12 cellular contexts compared by ENCODE assay signal in the genomic region with DNA sequence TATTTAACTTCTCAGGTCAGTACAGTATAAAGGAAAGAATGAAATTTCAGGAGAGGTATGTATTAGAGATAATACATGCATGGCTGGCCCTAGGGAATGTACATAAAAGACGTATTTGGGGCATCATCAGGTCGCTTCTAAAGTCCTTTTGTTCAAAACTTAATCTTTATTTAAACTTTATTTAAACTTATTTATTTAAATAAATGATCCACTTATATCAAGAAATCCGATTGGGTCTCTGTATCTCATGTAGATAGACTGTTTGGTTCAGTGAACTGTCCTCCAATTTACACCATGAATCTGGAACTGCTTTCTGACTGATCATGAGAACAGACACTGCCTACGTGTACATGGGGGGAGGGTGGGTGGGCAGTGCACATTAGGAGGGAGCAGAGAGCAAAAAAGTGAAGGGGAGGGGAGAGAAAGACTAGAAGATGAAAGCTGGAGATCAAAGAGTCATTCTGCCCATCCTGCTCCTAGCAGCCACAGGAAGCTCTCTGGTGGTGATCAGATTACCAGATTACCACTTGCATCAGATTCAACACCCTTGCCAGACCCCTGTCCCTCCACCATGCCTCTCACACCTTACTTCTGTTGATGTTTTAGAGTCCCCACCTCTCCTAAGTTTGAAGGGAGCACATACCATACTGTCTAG.
DNase-seq lines count a peak whose midpoint lies in the region; ATAC-seq and TF ChIP-seq lines count a peak whose summit lies in the region.
"Had no signal": no experiment of that assay in that cellular context is flagged by ENCODE, and none has a peak within 500 bp of the region (broad histone marks: within the 10 kb centered on the region; RNA-seq: fewer than 3 reads in every experiment).

No MANE protein-coding gene starts in this region.

- peaks cover 50% of the 10 kb centered on the region for H3K4me1 ChIP-seq in Loucy (ENCODE audit: insufficient read depth, low read length, poor library complexity, severe bottlenecking)
- H3K4me1 ChIP-seq in mesodermal cell (ENCODE audit: control insufficient read depth, insufficient read depth, low read length, poor library complexity, severe bottlenecking), result peaks cover 29% of the 10 kb centered on the region

- no peak for TF ChIP-seq CTCF in Loucy (conservative IDR thresholded peaks at IDR 0.05; ENCODE audit: low read length)

- H3K36me3 ChIP-seq in Loucy (ENCODE audit: insufficient read depth, low read length) (no peaks in the 10 kb centered on the region), mesodermal cell (ENCODE audit: control insufficient read depth, insufficient read depth, low read length) (no peaks in the 10 kb centered on the region)
- H3K36me3 ChIP-seq: upper lobe of left lung had no signal

- no peaks in the 10 kb centered on the region for H4K20me1 ChIP-seq in Loucy (ENCODE audit: insufficient read depth, low read length, poor library complexity, severe bottlenecking)

- H3K9me3 ChIP-seq in Loucy (ENCODE audit: insufficient read depth, low read depth, low read length) (no peaks in the 10 kb centered on the region), mesodermal cell (ENCODE audit: control insufficient read depth, low read length) (no peaks in the 10 kb centered on the region)
- H3K9me3 ChIP-seq: upper lobe of left lung had no signal

- ATAC-seq in activated T-cell treated with anti-CD3 and anti-CD28 coated beads, Interleukin-2, amount 50 U/mL, for 4 hours, result peak; percentile 7 to 11
- ATAC-seq in GM19397 (IDR thresholded peaks at IDR 0.05; ENCODE audit: unreplicated experiment) (no peak), HG02840 (IDR thresholded peaks at IDR 0.05; ENCODE audit: low FRiP score, unreplicated experiment) (no peak), HG03439 (IDR thresholded peaks at IDR 0.05; ENCODE audit: unreplicated experiment) (no peak), HG03520 (IDR thresholded peaks at IDR 0.05; ENCODE audit: unreplicated experiment) (no peak)

- H3K9me2 ChIP-seq in Loucy (replicated peaks; ENCODE audit: low read depth, low read length), result no peaks in the 10 kb centered on the region

- in situ Hi-C loops in Caki2 (cut with HindIII; ENCODE audit: low pct_unique_long_range_greater_than_20kb, low sequenced_read_pairs), result no loop called here

- peak overlapping the region; percentile 76 for H3K4me2 ChIP-seq in Loucy (ENCODE audit: low read depth, low read length, poor library complexity, severe bottlenecking)

- H3K36me3 Mint-ChIP-seq in activated T-cell treated with anti-CD3 and anti-CD28 coated beads, Interleukin-2, amount 50 U/mL, for 4 hours (ENCODE audit: insufficient read depth), result no peaks in the 10 kb centered on the region

- no peak overlapping the region for H2AFZ ChIP-seq in Loucy (ENCODE audit: low read length)

- peaks cover 64% of the 10 kb centered on the region for H3K4me1 Mint-ChIP-seq in activated T-cell treated with anti-CD3 and anti-CD28 coated beads, Interleukin-2, amount 50 U/mL, for 4 hours (ENCODE audit: low read depth)

- H3K79me2 ChIP-seq in Loucy (ENCODE audit: insufficient read depth, low read length), result no peaks in the 10 kb centered on the region

- DNase-seq in Caki2 (ENCODE audit: low read depth), result peak; percentile 52
- no peak for DNase-seq in activated T-cell treated with anti-CD3 and anti-CD28 coated beads, Interleukin-2, amount 50 U/mL, for 4 hours
- DNase-seq: aorta, DMS153, NCI-H510A treated with DMSO at 0.1 percent for 48 hours, upper lobe of left lung had no signal

- H3K27me3 ChIP-seq in Loucy (ENCODE audit: insufficient read depth, low read length, poor library complexity, severe bottlenecking), result no peaks in the 10 kb centered on the region
- H3K27me3 ChIP-seq: upper lobe of left lung had no signal

- H3K27me3 Mint-ChIP-seq in activated T-cell treated with anti-CD3 and anti-CD28 coated beads, Interleukin-2, amount 50 U/mL, for 4 hours (ENCODE audit: low read depth), result no peaks in the 10 kb centered on the region

- peak overlapping the region; percentile 77 for H3K27ac ChIP-seq in mesodermal cell (ENCODE audit: low read depth, low read length, severe bottlenecking)
- H3K27ac ChIP-seq: upper lobe of left lung had no signal

- no peaks in the 10 kb centered on the region for H3F3A ChIP-seq in Loucy (ENCODE audit: low read depth)

- WGBS in mesodermal cell (ENCODE audit: insufficient coverage in 2 of 2), 2 experiments, result no CpG with 5 or more reads among the region's 4 CpGs

- no peak overlapping the region for H3K4me3 Mint-ChIP-seq in activated T-cell treated with anti-CD3 and anti-CD28 coated beads, Interleukin-2, amount 50 U/mL, for 4 hours

- H3K9me3 Mint-ChIP-seq in activated T-cell treated with anti-CD3 and anti-CD28 coated beads, Interleukin-2, amount 50 U/mL, for 4 hours, result no peaks in the 10 kb centered on the region

- no peak overlapping the region for H3K9ac ChIP-seq in Loucy (ENCODE audit: low read depth, low read length, poor library complexity, severe bottlenecking)

- peak overlapping the region; percentile 31 for H3K4me3 ChIP-seq in Loucy (ENCODE audit: low read length, poor library complexity, severe bottlenecking)
- no peak overlapping the region for H3K4me3 ChIP-seq in mesodermal cell (ENCODE audit: extremely low read depth, insufficient read depth, low read length, poor library complexity, severe bottlenecking)
- H3K4me3 ChIP-seq: upper lobe of left lung had no signal

Comparison
In these comparisons a context has a peak if more than half of its experiments do, and no peak if none do; other contexts are left out.
1. ATAC-seq: peak in activated T-cell treated with anti-CD3 and anti-CD28 coated beads, Interleukin-2, amount 50 U/mL, for 4 hours (2 of 2); none in GM19397 (single experiment), HG02840 (single experiment), HG03439 (single experiment) and HG03520 (single experiment).